ENCODE assay signal across 9 cellular contexts in the genomic region with DNA sequence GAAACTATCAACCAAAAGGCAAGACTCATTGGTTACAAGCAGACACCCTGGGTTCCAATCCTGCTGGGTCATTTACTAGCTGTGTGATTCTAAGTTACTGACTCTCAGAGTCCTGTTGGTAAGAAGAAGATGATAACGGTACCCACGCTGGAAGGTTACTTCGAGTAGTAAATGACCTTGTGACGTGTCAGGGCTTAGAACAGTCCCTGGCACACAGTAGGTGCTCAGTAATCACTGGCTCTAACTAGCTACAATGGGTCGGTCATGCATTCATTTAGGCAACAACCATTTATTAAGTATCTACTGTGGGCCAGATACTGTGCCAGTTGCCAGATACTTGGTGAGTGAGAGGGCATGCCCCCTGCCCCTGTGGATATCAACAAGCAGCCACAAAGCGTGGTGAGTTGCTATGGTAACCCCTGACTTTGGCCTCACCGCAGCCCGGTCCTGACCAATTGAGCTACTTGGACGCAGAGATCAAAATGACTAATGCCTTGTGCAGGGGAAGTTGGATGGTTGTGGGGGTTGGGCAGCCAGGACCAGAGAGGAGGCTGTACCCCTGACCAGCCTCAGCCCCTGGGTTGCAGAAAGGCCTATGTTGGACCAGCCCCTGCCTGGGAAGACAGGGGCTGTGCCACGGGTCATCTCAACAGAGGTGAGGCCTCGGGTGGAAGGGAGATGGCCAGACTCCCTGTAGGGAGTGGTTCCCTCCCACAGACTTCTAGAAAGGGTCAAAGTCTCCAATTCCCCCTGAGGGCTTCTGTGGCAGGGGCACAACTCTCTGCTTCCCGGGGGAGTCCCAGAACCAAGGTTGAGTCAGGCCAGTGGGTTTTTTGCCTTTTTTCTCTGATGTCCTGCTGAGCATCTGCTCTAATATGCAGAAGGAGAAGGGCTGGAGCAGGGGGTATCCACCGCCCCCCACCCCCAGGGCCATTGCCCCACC. TPM values are rescaled to one million over a fixed set of nuclear protein-coding genes. Genes with fewer than 3 reads are reported as not detected.
DNase-seq lines count a peak whose midpoint lies in the region; ATAC-seq and TF ChIP-seq lines count a peak whose summit lies in the region.
"Had no signal": no experiment of that assay in that cellular context is flagged by ENCODE, and none has a peak within 500 bp of the region (broad histone marks: within the 10 kb centered on the region; RNA-seq: fewer than 3 reads in every experiment).

No MANE protein-coding gene starts in this region.

- no peak overlapping the region for H3K4me3 ChIP-seq in HEK293 (ENCODE audit: low read depth, low read length)

- CTCF ChIA-PET in HEK293 (lab: Yijun Ruan, JAX): interaction anchor here (0.7 to 1.8 kb wide), 13 partner anchors 11 to 287 kb away, joined by 3 to 28 read pairs (median 4); partner anchors contain the start of gene DHRS3

- no peaks in the 10 kb centered on the region for H3K9me3 ChIP-seq in HEK293 (ENCODE audit: control insufficient read depth, insufficient read depth, low read depth, low read length)

- H3K36me3 ChIP-seq in HEK293 (ENCODE audit: control insufficient read depth in 2 of 2, insufficient read depth in 1 of 2, low read length in 2 of 2): no peaks in the 10 kb centered on the region

- H3K27me3 Mint-ChIP-seq in stimulated activated memory B cell treated with anti-CD40 and anti-IgM and Interleukin-4, amounts not matched to agents 10 μg/mL and 1 μg/mL and 100 μg/mL, for 72 hours: peaks cover 9% of the 10 kb centered on the region

- no peaks in the 10 kb centered on the region for H3K9me3 Mint-ChIP-seq in stimulated activated memory B cell treated with anti-CD40 and anti-IgM and Interleukin-4, amounts not matched to agents 10 μg/mL and 1 μg/mL and 100 μg/mL, for 72 hours

- H3K4me1 ChIP-seq in HEK293 (ENCODE audit: control insufficient read depth, insufficient read depth, low read length): no peaks in the 10 kb centered on the region

- H3K36me3 Mint-ChIP-seq in stimulated activated memory B cell treated with anti-CD40 and anti-IgM and Interleukin-4, amounts not matched to agents 10 μg/mL and 1 μg/mL and 100 μg/mL, for 72 hours: no peaks in the 10 kb centered on the region

- TF ChIP-seq CTCF in HEK293 (tag by site-specific recombination; IDR thresholded peaks at IDR 0.05): no peak

- no peak overlapping the region for H3K27ac ChIP-seq in HEK293 (ENCODE audit: extremely low read depth, low read depth, low read length)

- ATAC-seq in left ventricle myocardium superior: no peak
- ATAC-seq in stimulated activated memory B cell treated with anti-CD40 and anti-IgM and Interleukin-4, amounts not matched to agents 10 μg/mL and 1 μg/mL and 100 μg/mL, for 72 hours: peak; percentile 50

- intact Hi-C loops in left ventricle myocardium superior (cut with micrococcal nuclease): no loop called here

- H3K4me1 Mint-ChIP-seq in stimulated activated memory B cell treated with anti-CD40 and anti-IgM and Interleukin-4, amounts not matched to agents 10 μg/mL and 1 μg/mL and 100 μg/mL, for 72 hours: peaks cover 7% of the 10 kb centered on the region

- DNase-seq in T1000 (lab: John Stamatoyannopoulos, UW) (peak; percentile 88), left ventricle myocardium superior (peak; percentile 50), NCI-H69 (lab: John Stamatoyannopoulos, UW) (no peak), NCI-H82 treated with DMSO at 0.1 percent for 48 hours (lab: John Stamatoyannopoulos, UW; ENCODE audit: unreplicated experiment) (no peak), mesenteric fat pad (ENCODE audit: low spot score) (no peak)
- DNase-seq in activated CD8-positive, alpha-beta memory T cell treated with anti-CD3 and anti-CD28 coated beads, Interleukin-2, amount 50 U/mL, for 48 hours: no peak
- DNase-seq: SHP77 treated with DMSO at 0.1 percent for 48 hours had no signal

- POLR2A ChIA-PET in HEK293 (lab: Yijun Ruan, JAX): interaction anchor here (0.8 to 1.4 kb wide), 2 partner anchors 14 to 124 kb away, joined by 3 to 11 read pairs; partner anchors contain the start of gene DHRS3

- H3K27ac Mint-ChIP-seq in stimulated activated memory B cell treated with anti-CD40 and anti-IgM and Interleukin-4, amounts not matched to agents 10 μg/mL and 1 μg/mL and 100 μg/mL, for 72 hours: no peak overlapping the region

- no peak overlapping the region for H3K4me3 Mint-ChIP-seq in stimulated activated memory B cell treated with anti-CD40 and anti-IgM and Interleukin-4, amounts not matched to agents 10 μg/mL and 1 μg/mL and 100 μg/mL, for 72 hours

TF ChIP-seq in HEK293, 187 proteins besides CTCF, POLR2A, EP300 and RAD21 (continues in another document):
- TF ChIP-seq ZEB2 (tag by site-specific recombination; IDR thresholded peaks at IDR 0.05) (no peak), MZF1 (tag by site-specific recombination; IDR thresholded peaks at IDR 0.05; ENCODE audit: borderline replicate concordance) (no peak), ZNF488 (tag by site-specific recombination; IDR thresholded peaks at IDR 0.05) (no peak), BCL11B (tag by site-specific recombination; IDR thresholded peaks at IDR 0.05; ENCODE audit: low read depth) (no peak), KLF7 (tag by site-specific recombination; IDR thresholded peaks at IDR 0.05; ENCODE audit: borderline replicate concordance) (no peak), ZNF521 (tag by site-specific recombination; IDR thresholded peaks at IDR 0.05) (no peak), ZNF138 (tag by site-specific recombination; IDR thresholded peaks at IDR 0.05; ENCODE audit: borderline replicate concordance) (no peak), ZNF596 (tag by site-specific recombination; IDR thresholded peaks at IDR 0.05) (no peak), SCRT2 (tag by site-specific recombination; IDR thresholded peaks at IDR 0.05) (no peak), ZSCAN23 (tag by site-specific recombination; IDR thresholded peaks at IDR 0.05) (no peak), ZBTB44 (tag by site-specific recombination; IDR thresholded peaks at IDR 0.05) (no peak), ZBTB17 (tag by site-specific recombination; IDR thresholded peaks at IDR 0.05) (no peak), ZNF404 (tag by site-specific recombination; IDR thresholded peaks at IDR 0.05) (no peak), GLIS2 (tag by site-specific recombination; IDR thresholded peaks at IDR 0.05) (peak; percentile 23; the same call in 1 of the 2 replicates), HIC1 (tag by site-specific recombination; IDR thresholded peaks at IDR 0.05) (no peak), ZNF19 (tag by site-specific recombination; IDR thresholded peaks at IDR 0.05; ENCODE audit: low read depth) (no peak), HOXA7 (CRISPR knock-in tag; IDR thresholded peaks at IDR 0.05; ENCODE audit: borderline replicate concordance) (no peak), KLF17 (tag by site-specific recombination; IDR thresholded peaks at IDR 0.05) (no peak)

RNA-seq across cellular contexts. Expression of gene DHRS3, which starts 16.0 kb away (rescaled TPM):
- total RNA-seq in left ventricle myocardium superior (79.6 TPM), mesenteric fat pad (495 TPM)

RNA-seq across cellular contexts. Expression of gene AADACL4, which starts 41.9 kb away (rescaled TPM):
- total RNA-seq in left ventricle myocardium superior (not detected), mesenteric fat pad (not detected)

Comparison
In these comparisons a context has a peak if more than half of its experiments do, and no peak if none do; other contexts are left out.
1. DNase-seq: peak in T1000 (single experiment) and left ventricle myocardium superior (single experiment); none in NCI-H69 (single experiment), activated CD8-positive, alpha-beta memory T cell treated with anti-CD3 and anti-CD28 coated beads, Interleukin-2, amount 50 U/mL, for 48 hours (single experiment), NCI-H82 treated with DMSO at 0.1 percent for 48 hours (single experiment) and mesenteric fat pad (single experiment).